Comparison of ENCODE assay signal across 8 cellular contexts in genomic region chr17:49223517-49224197, GRCh38. TPM values are rescaled to one million over a fixed set of nuclear protein-coding genes. Genes with fewer than 3 reads are reported as not detected.
DNase-seq lines count a peak whose midpoint lies in the region; ATAC-seq and TF ChIP-seq lines count a peak whose summit lies in the region.

No MANE protein-coding gene starts in this region.

- peak; percentile 90 for TF ChIP-seq CTCF in BJ (IDR thresholded peaks at IDR 0.05; ENCODE audit: insufficient read depth, low read depth, low read length)

- ATAC-seq in GM18858 (IDR thresholded peaks at IDR 0.05; ENCODE audit: unreplicated experiment): no peak

- POLR2A ChIA-PET in BJ (lab: Charles Lee): no interaction called here

- H3K4me3 ChIP-seq in BJ (ENCODE audit: low read depth, low read length) (no peak overlapping the region), iPS-18c (ENCODE audit: insufficient read depth, low read depth, low read length) (peak overlapping the region; percentile 56)

- no peaks in the 10 kb centered on the region for H3K36me3 ChIP-seq in BJ (ENCODE audit: control insufficient read depth, insufficient read depth, low read length)

- CTCF ChIA-PET in BJ (lab: Yijun Ruan, JAX): interaction anchor here (0.8 to 6.9 kb wide), 11 partner anchors 10 to 154 kb away, joined by 3 to 84 read pairs (median 8); no protein-coding TSS in a partner anchor

- H3K9me3 ChIP-seq in iPS-18c (ENCODE audit: control insufficient read depth, insufficient read depth, low read length): no peaks in the 10 kb centered on the region

- peaks cover 35% of the 10 kb centered on the region for H3K27me3 ChIP-seq in BJ (ENCODE audit: control insufficient read depth, insufficient read depth, low read length)

- DNase-seq in BJ (ENCODE audit: low read depth) (no peak), HT-29 (ENCODE audit: low spot score) (peak; percentile 43), T-helper 2 cell (peak in 4 of 5 experiments; percentile 49 to 65 (median 52)), astrocyte of the hippocampus (ENCODE audit: low read depth, low spot score) (peak; percentile 49), SKM-1 (lab: John Stamatoyannopoulos, UW; ENCODE audit: unreplicated experiment) (no peak)
- peak; percentile 30 to 58 for DNase-seq in stimulated activated CD4-positive, alpha-beta T cell treated with anti-CD3 and anti-CD28 coated beads, Interleukin-15, amount 100 ng/mL, for 48 hours (ENCODE audit: low read depth in 2 of 2)

RNA-seq across cellular contexts. Expression of gene PHOSPHO1, which starts 6.9 kb away (rescaled TPM):
- polyA plus RNA-seq in BJ (2011; rRNA removed): 0.07 and 0.11 TPM in 2 replicates
- polyA minus RNA-seq in BJ (2011; rRNA and poly(A)+ RNA removed): not detected in 2 replicates
- total RNA-seq in HT-29 (2014; rRNA removed; shearing (Covaris generic)): not detected in 2 replicates

RNA-seq across cellular contexts. Expression of gene ABI3, which starts 13.2 kb away (rescaled TPM):
- 0.71 and 1.5 TPM in 2 replicates for polyA plus RNA-seq in BJ (2011; rRNA removed)
- 0.62 and 2.0 TPM in 2 replicates for polyA minus RNA-seq in BJ (2011; rRNA and poly(A)+ RNA removed)
- not detected in 2 replicates for total RNA-seq in HT-29 (2014; rRNA removed; shearing (Covaris generic))

RNA-seq across cellular contexts. Expression of gene GNGT2, which starts 13.3 kb away (rescaled TPM):
- 0.45 and 0.66 TPM in 2 replicates for polyA plus RNA-seq in BJ (2011; rRNA removed)
- polyA minus RNA-seq in BJ (2011; rRNA and poly(A)+ RNA removed): 0.57 TPM in 1 of 2 replicates, not detected in the other
- not detected in 2 replicates for total RNA-seq in HT-29 (2014; rRNA removed; shearing (Covaris generic))

Comparison
In these comparisons a context has a peak if more than half of its experiments do, and no peak if none do; other contexts are left out.
1. DNase-seq: peak in HT-29 (single experiment), T-helper 2 cell (4 of 5), astrocyte of the hippocampus (single experiment) and stimulated activated CD4-positive, alpha-beta T cell treated with anti-CD3 and anti-CD28 coated beads, Interleukin-15, amount 100 ng/mL, for 48 hours (2 of 2); none in BJ (single experiment) and SKM-1 (single experiment).